Comparison of ENCODE assay signal across 8 cellular contexts in genomic region chr17:5419356-5419958, GRCh38. TPM values are rescaled to one million over a fixed set of nuclear protein-coding genes. Genes with fewer than 3 reads are reported as not detected.
DNase-seq lines count a peak whose midpoint lies in the region; ATAC-seq and TF ChIP-seq lines count a peak whose summit lies in the region.

Gene NUP88, minus strand, starts transcription at chr17:5419662. Its CDS starts 12 bp downstream, at chr17:5419650.

- peak within 1 kb of the TSS; percentile 99 for H3K27ac Mint-ChIP-seq in WTC11

- peaks cover 11% of the 10 kb centered on the region for H3K4me1 Mint-ChIP-seq in WTC11

- CTCF ChIA-PET in AG04450 (lab: Charles Lee): interaction anchor here (0.7 to 1.3 kb wide), 2 partner anchors 19 to 1854 kb away, joined by 3 to 12 read pairs; partner anchors contain the start of gene C1QBP
- CTCF ChIA-PET in WTC11 (lab: Charles Lee): interaction anchor here (0.6 to 1.3 kb wide), 6 partner anchors 12 to 164 kb away, joined by 3 to 26 read pairs (median 4); partner anchors contain the start of genes C1QBP, DERL2, DHX33 and MIS12

- H3K4me3 ChIP-seq in AG04450 (ENCODE audit: low read depth, low read length): peak within 1 kb of the TSS; percentile 87
- H3K4me3 ChIP-seq in cardiac fibroblast (replicated peaks in 1 of 2; ENCODE audit: low read depth in 2 of 2, low read length in 2 of 2): peak within 1 kb of the TSS; percentile 90 to 92

- H3K9me3 Mint-ChIP-seq in WTC11: no peaks in the 10 kb centered on the region

- H3K4me3 Mint-ChIP-seq in WTC11: peak within 1 kb of the TSS; percentile 100

- no peaks in the 10 kb centered on the region for H3K27me3 ChIP-seq in AG04450 (ENCODE audit: control insufficient read depth, insufficient read depth, low read length)

- H3K36me3 Mint-ChIP-seq in WTC11: peaks cover 26% of the 10 kb centered on the region

- TF ChIP-seq CTCF in AG04450 (IDR thresholded peaks at IDR 0.05; ENCODE audit: low read depth, low read length) (no peak), WTC11 (IDR thresholded peaks at IDR 0.05) (no peak), cardiac fibroblast (IDR thresholded peaks at IDR 0.05; ENCODE audit: low read depth, low read length) (no peak)

- H3K27me3 Mint-ChIP-seq in WTC11 (ENCODE audit: low read depth): no peaks in the 10 kb centered on the region

- H3K27ac ChIP-seq in AG04450 (ENCODE audit: low read depth, low read length): peak within 1 kb of the TSS; percentile 88

- H3K9me3 ChIP-seq in AG04450 (ENCODE audit: control insufficient read depth, insufficient read depth, low read length): no peaks in the 10 kb centered on the region

- ATAC-seq in GM18909 (IDR thresholded peaks at IDR 0.05; ENCODE audit: poor library complexity, unreplicated experiment) (peak; percentile 91), HG03175 (IDR thresholded peaks at IDR 0.05; ENCODE audit: unreplicated experiment) (peak; percentile 88), WTC11 (peak; percentile 98)

- POLR2A ChIA-PET in AG04450 (lab: Yijun Ruan, JAX): interaction anchor here (1.3 kb wide), 1 partner anchor 20 kb away, joined by 10 read pairs; the partner anchor contains the start of gene C1QBP
- POLR2A ChIA-PET in WTC11 (lab: Charles Lee): interaction anchor here (0.6 to 1.7 kb wide), 12 partner anchors 9 to 80 kb away, joined by 3 to 10 read pairs (median 3); partner anchors contain the start of genes C1QBP and DHX33

- DNase-seq in AG04450 (ENCODE audit: low read depth, low spot score) (peak; percentile 92), NCI-H226 (peak; percentile 98), WTC11 (ENCODE audit: low spot score) (peak; percentile 97), cardiac fibroblast (ENCODE audit: low read depth in 2 of 2) (peak; percentile 94 to 97), iPS-NIHi7 (ENCODE audit: extremely low spot score) (peak; percentile 100), smooth muscle cell of the brain vasculature (ENCODE audit: low read depth, low spot score) (peak; percentile 91)

TF ChIP-seq in WTC11, 78 proteins besides CTCF, POLR2A, EP300 and RAD21 (continues in another document):
- TF ChIP-seq ARID4B (CRISPR knock-in tag; IDR thresholded peaks at IDR 0.05; ENCODE audit: borderline replicate concordance): no peak
- no peak for TF ChIP-seq ZNF121 (CRISPR knock-in tag; IDR thresholded peaks at IDR 0.05)
- TF ChIP-seq JUN (CRISPR knock-in tag; IDR thresholded peaks at IDR 0.05): no peak
- no peak for TF ChIP-seq ZNF423 (CRISPR knock-in tag; IDR thresholded peaks at IDR 0.05)
- TF ChIP-seq ZNF671 (CRISPR knock-in tag; IDR thresholded peaks at IDR 0.05): no peak
- TF ChIP-seq GRHL2 (CRISPR knock-in tag; IDR thresholded peaks at IDR 0.05; ENCODE audit: insufficient replicate concordance, severe bottlenecking): no peak
- TF ChIP-seq MXD4 (CRISPR knock-in tag; IDR thresholded peaks at IDR 0.05; ENCODE audit: borderline replicate concordance): no peak
- TF ChIP-seq EMX1 (CRISPR knock-in tag; IDR thresholded peaks at IDR 0.05): no peak
- no peak for TF ChIP-seq SOX15 (CRISPR knock-in tag; IDR thresholded peaks at IDR 0.05)
- TF ChIP-seq ZNF512 (CRISPR knock-in tag; IDR thresholded peaks at IDR 0.05; ENCODE audit: borderline replicate concordance): no peak
- peak; percentile 79; the same call in 1 of the 2 replicates for TF ChIP-seq FOXP1 (CRISPR knock-in tag; IDR thresholded peaks at IDR 0.05; ENCODE audit: borderline replicate concordance)
- 0 out of 2 replicates have a peak, but pooled peaks have one; percentile 34 for TF ChIP-seq AR (CRISPR knock-in tag; IDR thresholded peaks at IDR 0.05)
- TF ChIP-seq CDX4 (CRISPR knock-in tag; IDR thresholded peaks at IDR 0.05; ENCODE audit: borderline replicate concordance): no peak
- no peak for TF ChIP-seq FOXJ3 (CRISPR knock-in tag; IDR thresholded peaks at IDR 0.05; ENCODE audit: borderline replicate concordance)

RNA-seq across cellular contexts. Expression of gene NUP88, which starts in this region (rescaled TPM):
- 67.9 and 74.7 TPM in 2 replicates for polyA plus RNA-seq in AG04450 (2011; rRNA removed)
- polyA minus RNA-seq in AG04450 (2011; rRNA and poly(A)+ RNA removed): 57.1 and 71.6 TPM in 2 replicates
- 63.0 to 87.7 TPM (median 65.4 TPM) in 3 replicates for total RNA-seq in WTC11 (2021)

Comparison
In these comparisons a context has a peak if more than half of its experiments do, and no peak if none do; other contexts are left out.
1. Peak in every context shown above with its lines: DNase-seq, ATAC-seq, H3K4me3 ChIP-seq and H3K27ac ChIP-seq.